19 cellular contexts compared by ENCODE assay signal in the genomic region with DNA sequence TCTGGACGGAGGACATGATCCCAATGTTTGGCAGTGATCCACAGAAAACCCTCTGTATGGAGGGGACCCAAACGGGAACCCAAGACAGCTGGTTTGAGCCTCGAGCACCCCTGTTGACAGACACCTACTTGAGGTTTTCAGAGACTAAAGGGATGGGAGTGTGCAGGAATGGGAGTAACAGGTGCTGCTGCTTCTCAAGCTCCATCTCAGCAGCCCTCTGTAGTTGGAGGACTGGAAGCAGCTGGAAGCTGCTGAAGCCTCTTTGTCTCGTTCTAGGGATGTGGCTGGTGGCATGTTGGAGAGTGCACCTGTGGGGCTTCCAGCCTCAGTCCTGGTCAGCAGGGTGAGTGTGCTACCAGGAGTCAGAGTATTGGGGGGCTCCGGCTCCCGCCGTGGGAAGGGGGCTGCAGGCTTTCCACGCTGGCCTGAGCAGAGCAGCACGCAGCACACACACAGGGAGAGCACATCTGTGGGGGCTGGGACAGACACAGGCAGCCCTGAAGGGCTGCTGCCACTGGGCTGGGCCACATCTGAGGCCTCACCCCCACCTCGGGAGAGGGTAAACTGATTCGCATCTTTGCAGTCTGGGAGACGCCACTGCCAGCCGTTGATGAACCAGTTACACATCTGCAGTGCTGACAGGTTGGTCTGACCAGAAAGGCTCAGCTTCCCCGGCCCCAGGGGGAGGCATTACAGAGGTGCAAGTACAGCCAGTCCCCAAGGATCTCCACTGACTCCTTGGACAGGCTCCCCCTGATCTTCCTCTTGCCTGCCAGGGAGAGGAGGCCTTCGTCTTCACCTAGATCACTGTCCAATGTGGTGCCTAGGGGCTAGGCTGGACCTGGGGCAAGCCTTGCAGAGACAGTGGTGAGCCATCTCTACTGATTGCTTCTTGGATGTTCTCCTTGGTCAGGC. TPM values are rescaled to one million over a fixed set of nuclear protein-coding genes. Genes with fewer than 3 reads are reported as not detected.
A peak's percentile ranks its signal among the peaks of the same experiment; 100 is the strongest.
DNase-seq lines count a peak whose midpoint lies in the region; ATAC-seq and TF ChIP-seq lines count a peak whose summit lies in the region.
"Had no signal": no experiment of that assay in that cellular context is flagged by ENCODE, and none has a peak within 500 bp of the region (broad histone marks: within the 10 kb centered on the region; RNA-seq: fewer than 3 reads in every experiment).

No MANE protein-coding gene starts in this region.

- H3K9me3 ChIP-seq in CD4-positive, CD25-positive, alpha-beta regulatory T cell (ENCODE audit: control insufficient read depth in 2 of 2, low read length in 2 of 2): no peaks in the 10 kb centered on the region
- H3K9me3 ChIP-seq in T-helper 17 cell (ENCODE audit: control insufficient read depth, low read length, poor library complexity, severe bottlenecking) (no peaks in the 10 kb centered on the region), mucosa of descending colon (no peaks in the 10 kb centered on the region)
- H3K9me3 ChIP-seq: BLaER1 treated with 17β-estradiol and CSF1 and Interleukin-3, amounts not matched to agents 10 nM and 100 nM; pancreas had no signal

- peaks cover 3% of the 10 kb centered on the region for H3K36me3 Mint-ChIP-seq in CD4-positive, CD25-positive, alpha-beta regulatory T cell
- no peaks in the 10 kb centered on the region for H3K36me3 Mint-ChIP-seq in T-helper 17 cell (ENCODE audit: low read depth)

- no peak overlapping the region for H3K4me3 Mint-ChIP-seq in CD4-positive, CD25-positive, alpha-beta regulatory T cell
- no peak overlapping the region for H3K4me3 Mint-ChIP-seq in T-helper 17 cell
- H3K4me3 Mint-ChIP-seq: T-helper 2 cell treated with Interferon-gamma antibody and Interleukin-4, amounts not matched to agents 5 μg/mL and 100 μg/mL, for 36 hours had no signal

- H3K4me1 ChIP-seq in CD4-positive, CD25-positive, alpha-beta regulatory T cell (ENCODE audit: control insufficient read depth, insufficient read depth, low read length, poor library complexity, severe bottlenecking): no peaks in the 10 kb centered on the region
- no peaks in the 10 kb centered on the region for H3K4me1 ChIP-seq in mucosa of descending colon (ENCODE audit: low read depth)
- H3K4me1 ChIP-seq: pancreas, tibial nerve had no signal

- no peak overlapping the region for H3K27ac ChIP-seq in CD4-positive, CD25-positive, alpha-beta regulatory T cell (ENCODE audit: insufficient read depth, low read length, poor library complexity, severe bottlenecking)
- H3K27ac ChIP-seq: 22Rv1, KMS-11, pancreas, tibial nerve had no signal

- H3K27me3 Mint-ChIP-seq in CD4-positive, CD25-positive, alpha-beta regulatory T cell: no peaks in the 10 kb centered on the region
- no peaks in the 10 kb centered on the region for H3K27me3 Mint-ChIP-seq in T-helper 17 cell

- no peaks in the 10 kb centered on the region for H3K36me3 ChIP-seq in CD4-positive, CD25-positive, alpha-beta regulatory T cell (ENCODE audit: control insufficient read depth, insufficient read depth, low read length)
- H3K36me3 ChIP-seq in mucosa of descending colon (ENCODE audit: low read depth): no peaks in the 10 kb centered on the region
- H3K36me3 ChIP-seq: pancreas had no signal

- H3K4me3 ChIP-seq in CD4-positive, CD25-positive, alpha-beta regulatory T cell (ENCODE audit: low read depth, low read length): no peak overlapping the region
- no peak overlapping the region for H3K4me3 ChIP-seq in mucosa of descending colon
- H3K4me3 ChIP-seq: BLaER1 treated with 17β-estradiol and CSF1 and Interleukin-3, amounts not matched to agents 10 nM and 100 nM; pancreas; tibial nerve had no signal

- TF ChIP-seq CTCF in mucosa of descending colon (IDR thresholded peaks at IDR 0.05): no peak

- H3K4me1 Mint-ChIP-seq in CD4-positive, CD25-positive, alpha-beta regulatory T cell: peaks cover 0 to 11% (median 2%) of the 10 kb centered on the region in 4 donors
- H3K4me1 Mint-ChIP-seq in T-helper 17 cell: peaks cover 3% of the 10 kb centered on the region

- intact Hi-C loops in mucosa of descending colon (cut with DNase I, micrococcal nuclease): no loop called here

- H3K27ac Mint-ChIP-seq in CD4-positive, CD25-positive, alpha-beta regulatory T cell: no peak overlapping the region
- H3K27ac Mint-ChIP-seq in T-helper 17 cell: peak overlapping the region; percentile 79
- H3K27ac Mint-ChIP-seq: T-helper 2 cell treated with Interferon-gamma antibody and Interleukin-4, amounts not matched to agents 5 μg/mL and 100 μg/mL, for 36 hours had no signal

- no peaks in the 10 kb centered on the region for H3K27me3 ChIP-seq in CD4-positive, CD25-positive, alpha-beta regulatory T cell (ENCODE audit: control insufficient read depth, insufficient read depth, low read length)
- H3K27me3 ChIP-seq: BLaER1 treated with 17β-estradiol and CSF1 and Interleukin-3, amounts not matched to agents 10 nM and 100 nM; pancreas; tibial nerve had no signal

- peak; percentile 6 to 18 for ATAC-seq in CD4-positive, CD25-positive, alpha-beta regulatory T cell (ENCODE audit: low read depth in 2 of 2)
- no peak for ATAC-seq in T-helper 17 cell
- peak; percentile 26 for ATAC-seq in mucosa of descending colon
- ATAC-seq in GM19463 (IDR thresholded peaks at IDR 0.05; ENCODE audit: unreplicated experiment): no peak
- ATAC-seq in GM18907 (IDR thresholded peaks at IDR 0.05; ENCODE audit: unreplicated experiment): no peak
- ATAC-seq: pancreas had no signal

- DNase-seq in DMS 273 (lab: John Stamatoyannopoulos, UW; ENCODE audit: unreplicated experiment) (peak; percentile 51), DMS 273 treated with DMSO at 0.1 percent for 48 hours (lab: John Stamatoyannopoulos, UW) (no peak), T-helper 17 cell (no peak), mucosa of descending colon (no peak), NCI-H526 (lab: John Stamatoyannopoulos, UW) (no peak)
- DNase-seq in CD4-positive, CD25-positive, alpha-beta regulatory T cell: no peak
- DNase-seq: hypothalamus; kidney glomerular epithelial cell; NCI-H1105; pancreas; Right ventricle myocardium superior; stimulated activated CD4-positive, alpha-beta T cell treated with anti-CD3 and anti-CD28 coated beads, Interleukin-4, amount 100 ng/mL, for 4 hours had no signal

- peaks cover 0 to 4% (median 1%) of the 10 kb centered on the region in 7 donors for H3K9me3 Mint-ChIP-seq in CD4-positive, CD25-positive, alpha-beta regulatory T cell

RNA-seq across cellular contexts. Expression of gene ADSS2, which starts 56.6 kb away (rescaled TPM):
- total RNA-seq in CD4-positive, CD25-positive, alpha-beta regulatory T cell: 53.4 TPM
- 10 to 100 TPM; 27.1 to 29.0 (median 28.0) TPM for polyA plus RNA-seq in CD4-positive, CD25-positive, alpha-beta regulatory T cell
- total RNA-seq in T-helper 17 cell: 10 to 100 TPM; 44.6 to 48.1 TPM
- 10 to 100 TPM; 38.6 to 49.0 (median 42.4) TPM for total RNA-seq in mucosa of descending colon

Comparison
In these comparisons a context has a peak if more than half of its experiments do, and no peak if none do; other contexts are left out.
1. ATAC-seq: peak in CD4-positive, CD25-positive, alpha-beta regulatory T cell (2 of 2) and mucosa of descending colon (single experiment); none in T-helper 17 cell (single experiment), GM19463 (single experiment) and GM18907 (single experiment).